ENCODE assay signal across 8 cellular contexts in genomic region chr16:3443108-3444031, GRCh38. TPM values are rescaled to one million over a fixed set of nuclear protein-coding genes. Genes with fewer than 3 reads are reported as not detected.
DNase-seq lines count a peak whose midpoint lies in the region; ATAC-seq and TF ChIP-seq lines count a peak whose summit lies in the region.

Gene NAA60, plus strand, starts transcription at chr16:3443680. Its CDS starts 32,548 bp downstream, at chr16:3476228.
Gene ZNF597, minus strand, starts transcription at chr16:3443504. Its CDS starts 351 bp downstream, at chr16:3443153.

- no peak for TF ChIP-seq CTCF in neural progenitor cell (IDR thresholded peaks at IDR 0.05)

- H4K20me1 ChIP-seq in neural progenitor cell (ENCODE audit: low read depth), result no peaks in the 10 kb centered on the region

- H3K4me2 ChIP-seq in neural progenitor cell, result peak within 1 kb of the TSS; percentile 86

- peak within 1 kb of the TSS; percentile 99 for H3K4me3 Mint-ChIP-seq in neural progenitor cell

- in situ Hi-C loops in KBM-7 (cut with MboI; ENCODE audit: low pct_unique_long_range_greater_than_20kb, low sequenced_read_pairs), result no loop called here

- H3K27me3 ChIP-seq in neural progenitor cell, result no peaks in the 10 kb centered on the region

- no peaks in the 10 kb centered on the region for H3K4me1 ChIP-seq in neural progenitor cell

- ATAC-seq in GM21529 (IDR thresholded peaks at IDR 0.05; ENCODE audit: unreplicated experiment), result peak; percentile 88

- H3K4me3 ChIP-seq in neural progenitor cell, result peak within 1 kb of the TSS; percentile 76

- H3K9me3 Mint-ChIP-seq in neural progenitor cell, result peaks cover 23% of the 10 kb centered on the region

- H3K27ac Mint-ChIP-seq in neural progenitor cell, result peak within 1 kb of the TSS; percentile 97

- peaks cover 32% of the 10 kb centered on the region for H3K36me3 Mint-ChIP-seq in neural progenitor cell

- H3K27me3 Mint-ChIP-seq in neural progenitor cell (ENCODE audit: insufficient read depth, low read depth), result peaks cover 4% of the 10 kb centered on the region

- H3K9ac ChIP-seq in neural progenitor cell, result peak within 1 kb of the TSS; percentile 84

- peak; percentile 96 for DNase-seq in DMS 273 (lab: John Stamatoyannopoulos, UW; ENCODE audit: unreplicated experiment)
- peak; percentile 98 for DNase-seq in KBM-7
- peak; percentile 77 for DNase-seq in SHP77 treated with DMSO at 0.1 percent for 48 hours (lab: John Stamatoyannopoulos, UW)
- peak in 3 of 4 experiments; percentile 37 to 56 (median 47) for DNase-seq in activated naive CD4-positive, alpha-beta T cell (lab: John Stamatoyannopoulos, UW)
- peak; percentile 84 for DNase-seq in foreskin melanocyte
- DNase-seq in neural progenitor cell (ENCODE audit: low spot score), result peak; percentile 92
- peak; percentile 85 for DNase-seq in stromal cell of bone marrow (ENCODE audit: low read depth)

- H2AFZ ChIP-seq in neural progenitor cell (replicated peaks), result peak within 1 kb of the TSS; percentile 58

- H3K36me3 ChIP-seq in neural progenitor cell, result peaks cover 4% of the 10 kb centered on the region

- H3F3A ChIP-seq in neural progenitor cell (ENCODE audit: low read depth), result no peaks in the 10 kb centered on the region

- no peak within 1 kb of the TSS for H3K27ac ChIP-seq in neural progenitor cell

- H3K9me3 ChIP-seq in neural progenitor cell (ENCODE audit: low read depth), result peaks cover 6% of the 10 kb centered on the region

- H3K4me1 Mint-ChIP-seq in neural progenitor cell, result peaks cover 9% of the 10 kb centered on the region

- H3K79me2 ChIP-seq in neural progenitor cell (ENCODE audit: low read depth), result peaks cover 27% of the 10 kb centered on the region

RNA-seq across cellular contexts. Expression of gene NAA60, which starts in this region (rescaled TPM):
- total RNA-seq in neural progenitor cell (ENCODE audit: low replicate concordance), result 14.8 and 21.3 TPM in 2 replicates

RNA-seq across cellular contexts. Expression of gene ZNF597, which starts in this region (rescaled TPM):
- total RNA-seq in neural progenitor cell (ENCODE audit: low replicate concordance), result 1.4 and 2.2 TPM in 2 replicates

Comparison
In these comparisons a context has a peak if more than half of its experiments do, and no peak if none do; other contexts are left out.
1. DNase-seq: peak in every context shown above with its lines; median percentile 98 in KBM-7; 96 in DMS 273; 92 in neural progenitor cell; 85 in stromal cell of bone marrow; 84 in foreskin melanocyte; 77 in SHP77 treated with DMSO at 0.1 percent for 48 hours; 47 in activated naive CD4-positive, alpha-beta T cell.